Comparison of ENCODE assay signal across 8 cellular contexts in the genomic region with DNA sequence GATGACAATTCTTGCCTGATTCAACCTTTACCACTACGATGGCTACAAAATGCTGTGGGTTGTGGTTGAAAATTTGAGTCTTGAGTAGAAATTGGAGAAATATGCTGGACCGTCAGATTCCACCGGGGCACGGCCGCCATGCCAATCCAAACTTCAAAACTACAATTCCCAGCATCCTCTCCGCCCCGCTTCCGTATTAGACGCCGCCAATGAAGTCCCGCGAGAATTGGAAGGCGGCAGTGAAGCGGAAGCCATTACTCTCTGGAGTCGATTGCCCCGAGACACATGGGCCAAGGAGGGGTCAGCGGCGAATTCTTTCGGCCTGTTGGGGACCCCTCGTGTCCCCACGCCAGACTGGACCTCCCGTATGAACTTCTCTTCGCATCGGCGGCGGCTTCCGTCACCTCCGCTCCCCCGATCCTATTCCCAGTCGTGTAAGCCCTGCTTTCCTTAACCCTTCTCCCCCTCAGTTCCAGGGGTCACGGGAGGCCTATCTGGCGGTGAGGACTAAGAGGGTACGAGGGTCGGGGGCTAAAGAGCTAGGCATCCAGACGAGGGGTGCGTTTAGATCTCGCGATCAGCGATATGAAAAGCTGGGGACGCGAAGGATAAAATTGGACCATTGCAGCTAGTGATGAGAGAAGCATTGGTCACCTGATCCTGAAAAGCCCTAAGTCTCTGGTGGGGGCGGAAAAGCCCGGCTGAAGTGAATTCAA. TPM values are rescaled to one million over a fixed set of nuclear protein-coding genes. Genes with fewer than 3 reads are reported as not detected.
DNase-seq lines count a peak whose midpoint lies in the region; ATAC-seq, FAIRE-seq and TF ChIP-seq lines count a peak whose summit lies in the region.

Gene ZNF317, plus strand, starts transcription at position 239 of the 716 bp plus-strand sequence. CDS start 15,620 bp downstream, outside the sequence.

- peak within 1 kb of the TSS; percentile 97 to 99 (median 98) for H3K9ac ChIP-seq in H1 (replicated peaks in 1 of 4; ENCODE audit: extremely low read depth in 1 of 4, low read depth in 3 of 4, low read length in 3 of 4)

- peaks cover 24 to 51% of the 10 kb centered on the region in 2 experiments for H3K79me2 ChIP-seq in H1 (ENCODE audit: control insufficient read depth in 1 of 2, insufficient read depth in 2 of 2, low read length in 2 of 2)

- 0 out of 2 replicates have a peak within 1 kb of the TSS, but pooled peaks have one; percentile 84 for H2BK15ac ChIP-seq in H1 (ENCODE audit: low read length)

- peak within 1 kb of the TSS; percentile 86 for H3K27ac ChIP-seq in CD8-positive, alpha-beta T cell (ENCODE audit: low read depth, low read length)
- peak within 1 kb of the TSS; percentile 98 for H3K27ac ChIP-seq in H1 (ENCODE audit: low read depth, low read length)

- H2AFZ ChIP-seq in H1 (ENCODE audit: low read length): peak within 1 kb of the TSS; percentile 100

- peak within 1 kb of the TSS; percentile 63 for H3K4ac ChIP-seq in H1 (replicated peaks; ENCODE audit: insufficient read length, low read depth, low read length)

- H3K9me3 ChIP-seq in CD8-positive, alpha-beta T cell (ENCODE audit: low read length): peaks cover 9% of the 10 kb centered on the region
- peaks cover 0 to 10% of the 10 kb centered on the region in 2 experiments; a peak in 2 of 4 replicates for H3K9me3 ChIP-seq in H1 (ENCODE audit: insufficient read depth in 2 of 2, low read depth in 1 of 2, low read length in 1 of 2)

- H3K79me1 ChIP-seq in H1 (ENCODE audit: low read depth, low read length): no peaks in the 10 kb centered on the region

- H3K27ac Mint-ChIP-seq in CD8-positive, alpha-beta T cell: peak within 1 kb of the TSS; percentile 98
- H3K27ac Mint-ChIP-seq in memory B cell: peak within 1 kb of the TSS; percentile 99

- no peaks in the 10 kb centered on the region for H4K20me1 ChIP-seq in H1 (replicated peaks in 1 of 2; ENCODE audit: control insufficient read depth in 1 of 2, insufficient read depth in 2 of 2, low read length in 2 of 2)

- peaks cover 3% of the 10 kb centered on the region; the same call in 1 of the 2 replicates for H3K23me2 ChIP-seq in H1 (ENCODE audit: low read depth, low read length)

- TF ChIP-seq CTCF in CD8-positive, alpha-beta T cell (IDR thresholded peaks at IDR 0.05): no peak
- TF ChIP-seq CTCF in H1 (IDR thresholded peaks at IDR 0.05; ENCODE audit: control extremely low read depth in 1 of 3, insufficient read depth in 1 of 3, low read depth in 1 of 3, low read length in 3 of 3): no peak

- peak within 1 kb of the TSS; percentile 60 for H4K5ac ChIP-seq in H1 (ENCODE audit: insufficient read length, low read depth, low read length)

- FAIRE-seq in H1 (lab: Jason Lieb, UNC): peak; percentile 78

- H3K4me1 Mint-ChIP-seq in CD8-positive, alpha-beta T cell (ENCODE audit: low read depth): peaks cover 46% of the 10 kb centered on the region
- peaks cover 15% of the 10 kb centered on the region for H3K4me1 Mint-ChIP-seq in memory B cell

- peaks cover 8% of the 10 kb centered on the region for H3K36me3 ChIP-seq in CD8-positive, alpha-beta T cell (ENCODE audit: insufficient read depth, low read length)
- peaks cover 0 to 6% (median 2%) of the 10 kb centered on the region in 4 experiments; a peak in 2 of 8 replicates for H3K36me3 ChIP-seq in H1 (ENCODE audit: control insufficient read depth in 2 of 4, insufficient read depth in 4 of 4, low read length in 3 of 4)

- peak within 1 kb of the TSS; percentile 70 to 91 for H3K4me2 ChIP-seq in H1 (ENCODE audit: insufficient read depth in 1 of 2, low read depth in 2 of 2, low read length in 2 of 2)

- H3K27me3 ChIP-seq in CD8-positive, alpha-beta T cell (ENCODE audit: insufficient read depth, low read length): no peaks in the 10 kb centered on the region
- no peaks in the 10 kb centered on the region for H3K27me3 ChIP-seq in H1 (replicated peaks in 1 of 4; ENCODE audit: control insufficient read depth in 3 of 4, extremely low read depth in 1 of 4, insufficient read depth in 3 of 4, low read length in 3 of 4)

- H4K91ac ChIP-seq in H1 (replicated peaks; ENCODE audit: insufficient read length, low read length): peak within 1 kb of the TSS; percentile 78

- H2AK5ac ChIP-seq in H1 (ENCODE audit: low read depth, low read length): no peak within 1 kb of the TSS

- POLR2A ChIA-PET in CD8-positive, alpha-beta T cell (lab: Charles Lee): no interaction called here
- POLR2A ChIA-PET in activated CD8-positive, alpha-beta memory T cell treated with anti-CD3 and anti-CD28 coated beads for 36 hours (lab: Charles Lee): interaction anchor here (1.0 kb wide), 1 partner anchor 170 kb away, joined by 4 read pairs; no protein-coding TSS in a partner anchor
- POLR2A ChIA-PET in H1 (lab: Charles Lee; ENCODE audit: partially characterized antibody): interaction anchor here (0.6 to 1.4 kb wide), 7 partner anchors 11 to 679 kb away, joined by 3 to 4 read pairs (median 3); partner anchors contain the start of genes FBXL12, ZNF266 and ZNF699

- TF ChIP-seq POLR2A in H1 (IDR thresholded peaks at IDR 0.05; ENCODE audit: control extremely low read depth in 1 of 2, low read depth in 2 of 2, low read length in 2 of 2): peak; percentile 87 to 98

- peak; percentile 80 to 94 (median 89) for DNase-seq in CD8-positive, alpha-beta T cell
- DNase-seq in HT-29 (ENCODE audit: low spot score) (peak; percentile 87), NOMO-1 (lab: John Stamatoyannopoulos, UW; ENCODE audit: unreplicated experiment in 2 of 2) (peak; percentile 79 to 93), H1 (ENCODE audit: low read depth in 1 of 2, low spot score in 2 of 2) (peak; percentile 38 to 84), memory B cell (ENCODE audit: low spot score in 2 of 2) (peak; percentile 79 to 87)
- peak; percentile 80 for DNase-seq in stimulated activated CD8-positive, alpha-beta memory T cell treated with anti-CD3 and anti-CD28 coated beads, Interleukin-12 subunit alpha, Interleukin-12 subunit beta, amount 100 ng/mL, for 24 hours (ENCODE audit: extremely low read depth)

- peaks cover 8% of the 10 kb centered on the region for H3K9me3 Mint-ChIP-seq in CD8-positive, alpha-beta T cell
- peaks cover 7% of the 10 kb centered on the region for H3K9me3 Mint-ChIP-seq in memory B cell

- peaks cover 38% of the 10 kb centered on the region for H3K36me3 Mint-ChIP-seq in CD8-positive, alpha-beta T cell
- H3K36me3 Mint-ChIP-seq in memory B cell: peaks cover 23% of the 10 kb centered on the region

- H3K23ac ChIP-seq in H1 (ENCODE audit: insufficient read length): no peak within 1 kb of the TSS

- H2BK5ac ChIP-seq in H1 (ENCODE audit: low read depth, low read length): peak within 1 kb of the TSS; percentile 99

- peak; percentile 88 for ATAC-seq in CD8-positive, alpha-beta T cell
- peak; percentile 74 for ATAC-seq in GM19468 (IDR thresholded peaks at IDR 0.05; ENCODE audit: extremely low read depth, unreplicated experiment)
- peak; percentile 92 for ATAC-seq in memory B cell (ENCODE audit: low read depth)

- H2BK120ac ChIP-seq in H1 (replicated peaks; ENCODE audit: low read depth, low read length): no peak within 1 kb of the TSS

- 2% methylated on average over 41 of the region's 43 CpGs; no CpG with 5 or more reads in 1 of the 2 experiments for WGBS in H1 (ENCODE audit: extremely low coverage in 1 of 2, insufficient coverage in 1 of 2, insufficient read length in 1 of 2, insufficient replicate concordance in 2 of 2, low coverage in 1 of 2, low lambda C conversion rate in 2 of 2, missing lambda C conversion rate in 1 of 2), 2 experiments

- peak within 1 kb of the TSS; percentile 93 for H3K18ac ChIP-seq in H1 (ENCODE audit: extremely low read depth, low read length)

- intact Hi-C loops in CD8-positive, alpha-beta T cell (cut with DNase I, micrococcal nuclease): loop anchor here (1.0 to 5.0 kb wide), 10 partner anchors 169 to 679 kb away; partner anchors contain the start of genes ZNF266 (in 2 of the 2), ZNF559 (in 2 of the 2), ZNF561 (in 2 of the 2) and ZNF699 (in 2 of the 2)

- peaks cover 24% of the 10 kb centered on the region for H3K4me1 ChIP-seq in CD8-positive, alpha-beta T cell (ENCODE audit: insufficient read depth, low read length)
- no peaks in the 10 kb centered on the region for H3K4me1 ChIP-seq in H1 (replicated peaks in 1 of 4; ENCODE audit: control insufficient read depth in 3 of 4, insufficient read depth in 4 of 4, low read length in 3 of 4)

- CTCF ChIA-PET in CD8-positive, alpha-beta T cell (lab: Charles Lee): interaction anchor here (1.0 kb wide), 1 partner anchor 65 kb away, joined by 3 read pairs; no protein-coding TSS in a partner anchor
- CTCF ChIA-PET in activated CD8-positive, alpha-beta memory T cell treated with anti-CD3 and anti-CD28 coated beads for 36 hours (lab: Charles Lee): interaction anchor here (0.5 kb wide), 1 partner anchor 28 kb away, joined by 3 read pairs; no protein-coding TSS in a partner anchor
- CTCF ChIA-PET in H1 (lab: Charles Lee; ENCODE audit: partially characterized antibody): interaction anchor here (0.7 kb wide), 1 partner anchor 700 kb away, joined by 3 read pairs; no protein-coding TSS in a partner anchor

- peak within 1 kb of the TSS; percentile 73 for H3K56ac ChIP-seq in H1 (replicated peaks; ENCODE audit: insufficient read length, low read depth, low read length)

- peaks cover 1% of the 10 kb centered on the region for H3K27me3 Mint-ChIP-seq in CD8-positive, alpha-beta T cell (ENCODE audit: low read depth)
- no peaks in the 10 kb centered on the region for H3K27me3 Mint-ChIP-seq in memory B cell

- no peak for TF ChIP-seq RAD21 in H1 (IDR thresholded peaks at IDR 0.05 in 1 of 2, conservative IDR thresholded peaks at IDR 0.05 in 1 of 2; ENCODE audit: low read depth in 2 of 2, low read length in 2 of 2)

- no peak for TF ChIP-seq EP300 in H1 (IDR thresholded peaks at IDR 0.05; ENCODE audit: borderline replicate concordance in 1 of 2, low read depth in 2 of 2, low read length in 2 of 2)

- peak within 1 kb of the TSS; percentile 93 for H3K4me3 ChIP-seq in CD8-positive, alpha-beta T cell (ENCODE audit: low read depth, low read length)
- peak within 1 kb of the TSS; percentile 95 to 99 (median 98) for H3K4me3 ChIP-seq in H1 (ENCODE audit: extremely low read depth in 1 of 4, insufficient read depth in 2 of 4, low read depth in 3 of 4, low read length in 4 of 4)

- H2BK20ac ChIP-seq in H1 (ENCODE audit: low read length): no peak within 1 kb of the TSS

- no peak within 1 kb of the TSS for H3K14ac ChIP-seq in H1 (ENCODE audit: insufficient read length)

- peak within 1 kb of the TSS; percentile 51; the same call in 1 of the 2 replicates for H2BK12ac ChIP-seq in H1 (ENCODE audit: low read depth, low read length)

- peak within 1 kb of the TSS; percentile 95 for H3K4me3 Mint-ChIP-seq in CD8-positive, alpha-beta T cell
- peak within 1 kb of the TSS; percentile 99 for H3K4me3 Mint-ChIP-seq in memory B cell

- peak within 1 kb of the TSS; percentile 97; the same call in 1 of the 2 replicates for H4K8ac ChIP-seq in H1 (ENCODE audit: extremely low read depth, insufficient read depth, low read length)

RNA-seq across cellular contexts. Expression of gene ZNF317, which starts in this region (rescaled TPM):
- 100 to 1,000 TPM; 127 to 130 TPM for total RNA-seq in CD8-positive, alpha-beta T cell
- 13.6 and 18.2 TPM in 2 replicates for total RNA-seq in HT-29 (2014; rRNA removed; shearing (Covaris generic))
- 10 to 100 TPM; 45.1 to 51.0 TPM for total RNA-seq in activated CD8-positive, alpha-beta memory T cell treated with anti-CD3 and anti-CD28 coated beads for 36 hours
- 41.5 and 42.1 TPM in 2 replicates for total RNA-seq in H1 (2021; fragmentation: NEBNext Ultra II Directional; extraction: Animal tissue kit (Norgen Biotek cat#: 25700))
- polyA plus RNA-seq in H1 (2011; rRNA removed): 20.2 and 22.6 TPM in 2 replicates
- 19.5 TPM for polyA plus RNA-seq in H1 (2011; cell fraction: cytosol; rRNA removed)
- polyA plus RNA-seq in H1 (2011; cell fraction: nucleus; rRNA removed): 34.3 TPM
- polyA plus RNA-seq in H1 (2012, experiment 1 of 2): 35.5 to 38.1 TPM (median 36.6 TPM) in 4 replicates
- polyA plus RNA-seq in H1 (2012, experiment 2 of 2): 3.8 TPM
- 37.9 TPM for polyA plus RNA-seq in H1 (2013, experiment 1 of 2)
- 38.6 TPM for polyA plus RNA-seq in H1 (2013, experiment 2 of 2)
- polyA minus RNA-seq in H1 (2011; rRNA and poly(A)+ RNA removed): 29.5 and 35.4 TPM in 2 replicates
- polyA minus RNA-seq in H1 (2011; cell fraction: cytosol; rRNA and poly(A)+ RNA removed): 24.5 TPM
- 29.4 TPM for polyA minus RNA-seq in H1 (2011; cell fraction: nucleus; rRNA and poly(A)+ RNA removed)

Comparison
In these comparisons a context has a peak if more than half of its experiments do, and no peak if none do; other contexts are left out.
1. Peak in every context shown above with its lines: DNase-seq, ATAC-seq, H3K4me3 ChIP-seq and H3K27ac ChIP-seq.